In the genomic region with DNA sequence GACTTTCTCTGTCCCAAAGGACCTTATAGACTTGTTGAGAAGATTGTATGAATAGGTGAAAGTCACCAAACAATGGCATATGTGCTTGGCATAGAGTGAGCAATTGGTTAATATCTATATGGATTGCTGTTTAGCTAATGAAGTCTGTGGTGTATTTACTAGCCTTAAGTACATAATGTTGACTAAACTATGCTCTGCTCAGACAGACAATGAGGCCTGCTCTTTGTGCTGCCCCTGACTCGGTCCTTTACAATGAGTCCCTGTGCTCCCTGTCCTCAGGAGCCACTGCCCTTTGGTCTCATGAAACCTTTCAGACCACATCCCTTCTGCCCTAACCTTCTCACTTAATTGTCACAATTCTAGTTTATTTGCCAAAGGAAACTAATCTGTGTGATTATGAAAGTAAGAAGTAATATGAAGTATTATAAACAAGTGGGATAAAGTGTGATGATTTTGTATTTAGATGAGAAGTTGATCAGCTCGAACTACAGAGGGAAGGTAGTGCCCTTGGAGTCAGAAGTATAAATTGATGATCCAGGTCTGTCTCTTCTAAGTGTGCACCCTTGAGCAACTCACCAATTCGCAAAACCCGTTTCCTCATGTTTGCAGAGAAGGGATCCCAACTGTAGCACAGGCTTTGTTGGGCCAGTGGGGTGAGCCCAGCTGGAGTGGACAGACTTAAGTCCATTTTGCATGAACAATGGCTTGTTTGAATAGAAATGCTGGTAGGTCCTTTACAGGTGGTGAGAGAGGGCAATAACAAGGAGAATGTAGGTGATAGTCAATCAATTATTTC, we compare ENCODE assay signal across 1 cellular context.
TF ChIP-seq lines count a peak whose summit lies in the region.

No MANE protein-coding gene starts in this region.

TF ChIP-seq in HepG2, 621 proteins besides CTCF, POLR2A, EP300 and RAD21 (continued from another document and continues in another):
- TF ChIP-seq, protein P1, sequence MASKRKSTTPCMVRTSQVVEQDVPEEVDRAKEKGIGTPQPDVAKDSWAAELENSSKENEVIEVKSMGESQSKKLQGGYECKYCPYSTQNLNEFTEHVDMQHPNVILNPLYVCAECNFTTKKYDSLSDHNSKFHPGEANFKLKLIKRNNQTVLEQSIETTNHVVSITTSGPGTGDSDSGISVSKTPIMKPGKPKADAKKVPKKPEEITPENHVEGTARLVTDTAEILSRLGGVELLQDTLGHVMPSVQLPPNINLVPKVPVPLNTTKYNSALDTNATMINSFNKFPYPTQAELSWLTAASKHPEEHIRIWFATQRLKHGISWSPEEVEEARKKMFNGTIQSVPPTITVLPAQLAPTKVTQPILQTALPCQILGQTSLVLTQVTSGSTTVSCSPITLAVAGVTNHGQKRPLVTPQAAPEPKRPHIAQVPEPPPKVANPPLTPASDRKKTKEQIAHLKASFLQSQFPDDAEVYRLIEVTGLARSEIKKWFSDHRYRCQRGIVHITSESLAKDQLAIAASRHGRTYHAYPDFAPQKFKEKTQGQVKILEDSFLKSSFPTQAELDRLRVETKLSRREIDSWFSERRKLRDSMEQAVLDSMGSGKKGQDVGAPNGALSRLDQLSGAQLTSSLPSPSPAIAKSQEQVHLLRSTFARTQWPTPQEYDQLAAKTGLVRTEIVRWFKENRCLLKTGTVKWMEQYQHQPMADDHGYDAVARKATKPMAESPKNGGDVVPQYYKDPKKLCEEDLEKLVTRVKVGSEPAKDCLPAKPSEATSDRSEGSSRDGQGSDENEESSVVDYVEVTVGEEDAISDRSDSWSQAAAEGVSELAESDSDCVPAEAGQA (IDR thresholded peaks at IDR 0.05; ENCODE audit: low read depth), result no peak
- TF ChIP-seq, protein P1 (CRISPR knock-in tag; IDR thresholded peaks at IDR 0.05; ENCODE audit: borderline replicate concordance), result peak; percentile 73; the same call in 1 of the 2 replicates
- TF ChIP-seq, protein P2, sequence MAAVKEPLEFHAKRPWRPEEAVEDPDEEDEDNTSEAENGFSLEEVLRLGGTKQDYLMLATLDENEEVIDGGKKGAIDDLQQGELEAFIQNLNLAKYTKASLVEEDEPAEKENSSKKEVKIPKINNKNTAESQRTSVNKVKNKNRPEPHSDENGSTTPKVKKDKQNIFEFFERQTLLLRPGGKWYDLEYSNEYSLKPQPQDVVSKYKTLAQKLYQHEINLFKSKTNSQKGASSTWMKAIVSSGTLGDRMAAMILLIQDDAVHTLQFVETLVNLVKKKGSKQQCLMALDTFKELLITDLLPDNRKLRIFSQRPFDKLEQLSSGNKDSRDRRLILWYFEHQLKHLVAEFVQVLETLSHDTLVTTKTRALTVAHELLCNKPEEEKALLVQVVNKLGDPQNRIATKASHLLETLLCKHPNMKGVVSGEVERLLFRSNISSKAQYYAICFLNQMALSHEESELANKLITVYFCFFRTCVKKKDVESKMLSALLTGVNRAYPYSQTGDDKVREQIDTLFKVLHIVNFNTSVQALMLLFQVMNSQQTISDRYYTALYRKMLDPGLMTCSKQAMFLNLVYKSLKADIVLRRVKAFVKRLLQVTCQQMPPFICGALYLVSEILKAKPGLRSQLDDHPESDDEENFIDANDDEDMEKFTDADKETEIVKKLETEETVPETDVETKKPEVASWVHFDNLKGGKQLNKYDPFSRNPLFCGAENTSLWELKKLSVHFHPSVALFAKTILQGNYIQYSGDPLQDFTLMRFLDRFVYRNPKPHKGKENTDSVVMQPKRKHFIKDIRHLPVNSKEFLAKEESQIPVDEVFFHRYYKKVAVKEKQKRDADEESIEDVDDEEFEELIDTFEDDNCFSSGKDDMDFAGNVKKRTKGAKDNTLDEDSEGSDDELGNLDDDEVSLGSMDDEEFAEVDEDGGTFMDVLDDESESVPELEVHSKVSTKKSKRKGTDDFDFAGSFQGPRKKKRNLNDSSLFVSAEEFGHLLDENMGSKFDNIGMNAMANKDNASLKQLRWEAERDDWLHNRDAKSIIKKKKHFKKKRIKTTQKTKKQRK (IDR thresholded peaks at IDR 0.05; ENCODE audit: low read length), result no peak
- TF ChIP-seq SMAD3 (CRISPR knock-in tag; IDR thresholded peaks at IDR 0.05), result peak; percentile 86
- TF ChIP-seq GABPB1 (CRISPR knock-in tag; IDR thresholded peaks at IDR 0.05), result peak; percentile 44; the same call in 1 of the 2 replicates
- TF ChIP-seq, protein P3, sequence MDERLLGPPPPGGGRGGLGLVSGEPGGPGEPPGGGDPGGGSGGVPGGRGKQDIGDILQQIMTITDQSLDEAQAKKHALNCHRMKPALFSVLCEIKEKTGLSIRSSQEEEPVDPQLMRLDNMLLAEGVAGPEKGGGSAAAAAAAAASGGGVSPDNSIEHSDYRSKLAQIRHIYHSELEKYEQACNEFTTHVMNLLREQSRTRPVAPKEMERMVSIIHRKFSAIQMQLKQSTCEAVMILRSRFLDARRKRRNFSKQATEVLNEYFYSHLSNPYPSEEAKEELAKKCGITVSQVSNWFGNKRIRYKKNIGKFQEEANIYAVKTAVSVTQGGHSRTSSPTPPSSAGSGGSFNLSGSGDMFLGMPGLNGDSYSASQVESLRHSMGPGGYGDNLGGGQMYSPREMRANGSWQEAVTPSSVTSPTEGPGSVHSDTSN (CRISPR knock-in tag; IDR thresholded peaks at IDR 0.05), result no peak
- TF ChIP-seq, protein P4, sequence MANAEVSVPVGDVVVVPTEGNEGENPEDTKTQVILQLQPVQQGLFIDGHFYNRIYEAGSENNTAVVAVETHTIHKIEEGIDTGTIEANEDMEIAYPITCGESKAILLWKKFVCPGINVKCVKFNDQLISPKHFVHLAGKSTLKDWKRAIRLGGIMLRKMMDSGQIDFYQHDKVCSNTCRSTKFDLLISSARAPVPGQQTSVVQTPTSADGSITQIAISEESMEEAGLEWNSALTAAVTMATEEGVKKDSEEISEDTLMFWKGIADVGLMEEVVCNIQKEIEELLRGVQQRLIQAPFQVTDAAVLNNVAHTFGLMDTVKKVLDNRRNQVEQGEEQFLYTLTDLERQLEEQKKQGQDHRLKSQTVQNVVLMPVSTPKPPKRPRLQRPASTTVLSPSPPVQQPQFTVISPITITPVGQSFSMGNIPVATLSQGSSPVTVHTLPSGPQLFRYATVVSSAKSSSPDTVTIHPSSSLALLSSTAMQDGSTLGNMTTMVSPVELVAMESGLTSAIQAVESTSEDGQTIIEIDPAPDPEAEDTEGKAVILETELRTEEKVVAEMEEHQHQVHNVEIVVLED (CRISPR knock-in tag; IDR thresholded peaks at IDR 0.05; ENCODE audit: borderline replicate concordance), result peak; percentile 46; the same call in 1 of the 2 replicates
- TF ChIP-seq ZNF563 (CRISPR knock-in tag; IDR thresholded peaks at IDR 0.05), result no peak
- TF ChIP-seq RORA (CRISPR knock-in tag; IDR thresholded peaks at IDR 0.05), result 0 out of 2 replicates have a peak, but pooled peaks have one; percentile 65
- TF ChIP-seq ZNF460 (CRISPR knock-in tag; IDR thresholded peaks at IDR 0.05; ENCODE audit: borderline replicate concordance), result no peak; the same call in 1 of the 2 replicates
- TF ChIP-seq ZNF143 (CRISPR knock-in tag; IDR thresholded peaks at IDR 0.05), result no peak; the same call in 1 of the 2 replicates
- peak; percentile 64 for TF ChIP-seq TBL1XR1 (IDR thresholded peaks at IDR 0.05; ENCODE audit: borderline replicate concordance, low read length, partially characterized antibody)
- no peak for TF ChIP-seq ZNF777 (CRISPR knock-in tag; IDR thresholded peaks at IDR 0.05)
- no peak for TF ChIP-seq DR1 (CRISPR knock-in tag; IDR thresholded peaks at IDR 0.05)
- TF ChIP-seq, protein P5, sequence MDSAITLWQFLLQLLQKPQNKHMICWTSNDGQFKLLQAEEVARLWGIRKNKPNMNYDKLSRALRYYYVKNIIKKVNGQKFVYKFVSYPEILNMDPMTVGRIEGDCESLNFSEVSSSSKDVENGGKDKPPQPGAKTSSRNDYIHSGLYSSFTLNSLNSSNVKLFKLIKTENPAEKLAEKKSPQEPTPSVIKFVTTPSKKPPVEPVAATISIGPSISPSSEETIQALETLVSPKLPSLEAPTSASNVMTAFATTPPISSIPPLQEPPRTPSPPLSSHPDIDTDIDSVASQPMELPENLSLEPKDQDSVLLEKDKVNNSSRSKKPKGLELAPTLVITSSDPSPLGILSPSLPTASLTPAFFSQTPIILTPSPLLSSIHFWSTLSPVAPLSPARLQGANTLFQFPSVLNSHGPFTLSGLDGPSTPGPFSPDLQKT (CRISPR knock-in tag; IDR thresholded peaks at IDR 0.05; ENCODE audit: borderline replicate concordance), result no peak
- peak; percentile 77; the same call in 1 of the 2 replicates for TF ChIP-seq JUN (CRISPR knock-in tag; IDR thresholded peaks at IDR 0.05)
- peak; percentile 81 for TF ChIP-seq SIX1 (CRISPR knock-in tag; IDR thresholded peaks at IDR 0.05; ENCODE audit: borderline replicate concordance)
- TF ChIP-seq, protein P6, sequence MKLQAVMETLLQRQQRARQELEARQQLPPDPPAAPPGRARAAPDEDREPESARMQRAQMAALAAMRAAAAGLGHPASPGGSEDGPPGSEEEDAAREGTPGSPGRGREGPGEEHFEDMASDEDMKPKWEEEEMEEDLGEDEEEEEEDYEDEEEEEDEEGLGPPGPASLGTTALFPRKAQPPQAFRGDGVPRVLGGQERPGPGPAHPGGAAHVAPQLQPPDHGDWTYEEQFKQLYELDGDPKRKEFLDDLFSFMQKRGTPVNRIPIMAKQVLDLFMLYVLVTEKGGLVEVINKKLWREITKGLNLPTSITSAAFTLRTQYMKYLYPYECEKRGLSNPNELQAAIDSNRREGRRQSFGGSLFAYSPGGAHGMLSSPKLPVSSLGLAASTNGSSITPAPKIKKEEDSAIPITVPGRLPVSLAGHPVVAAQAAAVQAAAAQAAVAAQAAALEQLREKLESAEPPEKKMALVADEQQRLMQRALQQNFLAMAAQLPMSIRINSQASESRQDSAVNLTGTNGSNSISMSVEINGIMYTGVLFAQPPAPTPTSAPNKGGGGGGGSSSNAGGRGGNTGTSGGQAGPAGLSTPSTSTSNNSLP (IDR thresholded peaks at IDR 0.05; ENCODE audit: low read depth, low read length), result peak; percentile 91
- TF ChIP-seq ZC3H4 (CRISPR knock-in tag; IDR thresholded peaks at IDR 0.05; ENCODE audit: borderline replicate concordance), result peak; percentile 63; the same call in 1 of the 2 replicates
- TF ChIP-seq MTA1 (CRISPR knock-in tag; IDR thresholded peaks at IDR 0.05; ENCODE audit: borderline replicate concordance), result peak; percentile 59; the same call in 1 of the 2 replicates
- TF ChIP-seq, protein P7, sequence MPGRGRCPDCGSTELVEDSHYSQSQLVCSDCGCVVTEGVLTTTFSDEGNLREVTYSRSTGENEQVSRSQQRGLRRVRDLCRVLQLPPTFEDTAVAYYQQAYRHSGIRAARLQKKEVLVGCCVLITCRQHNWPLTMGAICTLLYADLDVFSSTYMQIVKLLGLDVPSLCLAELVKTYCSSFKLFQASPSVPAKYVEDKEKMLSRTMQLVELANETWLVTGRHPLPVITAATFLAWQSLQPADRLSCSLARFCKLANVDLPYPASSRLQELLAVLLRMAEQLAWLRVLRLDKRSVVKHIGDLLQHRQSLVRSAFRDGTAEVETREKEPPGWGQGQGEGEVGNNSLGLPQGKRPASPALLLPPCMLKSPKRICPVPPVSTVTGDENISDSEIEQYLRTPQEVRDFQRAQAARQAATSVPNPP (CRISPR knock-in tag; IDR thresholded peaks at IDR 0.05), result peak; percentile 94
- peak; percentile 11; the same call in 1 of the 2 replicates for TF ChIP-seq ZNF12 (CRISPR knock-in tag; IDR thresholded peaks at IDR 0.05)
- TF ChIP-seq SRSF1 (optimal IDR thresholded peaks at IDR 0.05; ENCODE audit: low read depth, low read length), result no peak
- 0 out of 2 replicates have a peak, but pooled peaks have one; percentile 49 for TF ChIP-seq ZNF589 (CRISPR knock-in tag; conservative IDR thresholded peaks at IDR 0.05)
- TF ChIP-seq BRD4 (CRISPR knock-in tag; IDR thresholded peaks at IDR 0.05), result peak; percentile 79
- TF ChIP-seq ELF1 (CRISPR knock-in tag; IDR thresholded peaks at IDR 0.05), result 0 out of 2 replicates have a peak, but pooled peaks have one; percentile 8
- no peak for TF ChIP-seq SMAD1 (CRISPR knock-in tag; IDR thresholded peaks at IDR 0.05; ENCODE audit: borderline replicate concordance, low read depth)
- peak; percentile 86 for TF ChIP-seq MEF2D (CRISPR knock-in tag; IDR thresholded peaks at IDR 0.05)
- 0 out of 2 replicates have a peak, but pooled peaks have one; percentile 1 for TF ChIP-seq MAZ (IDR thresholded peaks at IDR 0.05; ENCODE audit: borderline replicate concordance, low read depth, low read length)
- TF ChIP-seq MAZ (CRISPR knock-in tag; IDR thresholded peaks at IDR 0.05; ENCODE audit: low read depth), result 0 out of 2 replicates have a peak, but pooled peaks have one; percentile 52
- peak; percentile 42 for TF ChIP-seq HOXD1 (CRISPR knock-in tag; IDR thresholded peaks at IDR 0.05)
- TF ChIP-seq, protein P8, sequence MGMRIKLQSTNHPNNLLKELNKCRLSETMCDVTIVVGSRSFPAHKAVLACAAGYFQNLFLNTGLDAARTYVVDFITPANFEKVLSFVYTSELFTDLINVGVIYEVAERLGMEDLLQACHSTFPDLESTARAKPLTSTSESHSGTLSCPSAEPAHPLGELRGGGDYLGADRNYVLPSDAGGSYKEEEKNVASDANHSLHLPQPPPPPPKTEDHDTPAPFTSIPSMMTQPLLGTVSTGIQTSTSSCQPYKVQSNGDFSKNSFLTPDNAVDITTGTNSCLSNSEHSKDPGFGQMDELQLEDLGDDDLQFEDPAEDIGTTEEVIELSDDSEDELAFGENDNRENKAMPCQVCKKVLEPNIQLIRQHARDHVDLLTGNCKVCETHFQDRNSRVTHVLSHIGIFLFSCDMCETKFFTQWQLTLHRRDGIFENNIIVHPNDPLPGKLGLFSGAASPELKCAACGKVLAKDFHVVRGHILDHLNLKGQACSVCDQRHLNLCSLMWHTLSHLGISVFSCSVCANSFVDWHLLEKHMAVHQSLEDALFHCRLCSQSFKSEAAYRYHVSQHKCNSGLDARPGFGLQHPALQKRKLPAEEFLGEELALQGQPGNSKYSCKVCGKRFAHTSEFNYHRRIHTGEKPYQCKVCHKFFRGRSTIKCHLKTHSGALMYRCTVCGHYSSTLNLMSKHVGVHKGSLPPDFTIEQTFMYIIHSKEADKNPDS (CRISPR knock-in tag; IDR thresholded peaks at IDR 0.05), result peak; percentile 90; the same call in 1 of the 2 replicates
- TF ChIP-seq POLR2G (IDR thresholded peaks at IDR 0.05; ENCODE audit: low read depth, low read length), result peak; percentile 70
- 0 out of 2 replicates have a peak, but pooled peaks have one; percentile 22 for TF ChIP-seq MXD4 (CRISPR knock-in tag; IDR thresholded peaks at IDR 0.05)
- TF ChIP-seq ZNF562 (CRISPR knock-in tag; IDR thresholded peaks at IDR 0.05; ENCODE audit: borderline replicate concordance), result no peak
- no peak for TF ChIP-seq GTF3A (CRISPR knock-in tag; conservative IDR thresholded peaks at IDR 0.05)
- TF ChIP-seq ZKSCAN5 (CRISPR knock-in tag; IDR thresholded peaks at IDR 0.05), result no peak
- TF ChIP-seq RCOR2 (CRISPR knock-in tag; IDR thresholded peaks at IDR 0.05), result peak; percentile 42; the same call in 1 of the 2 replicates
- TF ChIP-seq ZSCAN25 (CRISPR knock-in tag; IDR thresholded peaks at IDR 0.05), result peak; percentile 67; the same call in 1 of the 2 replicates
